Comparison of ENCODE assay signal across 1 cellular context in genomic region chr2:234320098-234320497, GRCh38.
TF ChIP-seq lines count a peak whose summit lies in the region.

No MANE protein-coding gene starts in this region.

TF ChIP-seq in HCT116, 20 proteins besides CTCF, POLR2A, EP300 and RAD21:
- TF ChIP-seq JUND (IDR thresholded peaks at IDR 0.05) (no peak), EZH2phosphoT487 (IDR thresholded peaks at IDR 0.05; ENCODE audit: borderline replicate concordance) (no peak), SP1 (IDR thresholded peaks at IDR 0.05; ENCODE audit: low read depth) (no peak), ATF3 (IDR thresholded peaks at IDR 0.05) (no peak), ZBTB33 (IDR thresholded peaks at IDR 0.05; ENCODE audit: extremely low read depth, insufficient replicate concordance, low read length) (no peak), ZNF274 (IDR thresholded peaks at IDR 0.05; ENCODE audit: low read depth, low read length) (no peak), ELF1 (IDR thresholded peaks at IDR 0.05; ENCODE audit: borderline replicate concordance, low read depth) (no peak), MAX (IDR thresholded peaks at IDR 0.05) (no peak), TCF7L2 (IDR thresholded peaks at IDR 0.05; ENCODE audit: borderline replicate concordance, extremely low read depth, insufficient read depth, insufficient read length) (no peak), EGR1 (IDR thresholded peaks at IDR 0.05; ENCODE audit: low read depth) (no peak), EZH2 (IDR thresholded peaks at IDR 0.05) (no peak), ZFX (IDR thresholded peaks at IDR 0.05) (no peak)
